Comparison of ENCODE assay signal across 9 cellular contexts in the genomic region with DNA sequence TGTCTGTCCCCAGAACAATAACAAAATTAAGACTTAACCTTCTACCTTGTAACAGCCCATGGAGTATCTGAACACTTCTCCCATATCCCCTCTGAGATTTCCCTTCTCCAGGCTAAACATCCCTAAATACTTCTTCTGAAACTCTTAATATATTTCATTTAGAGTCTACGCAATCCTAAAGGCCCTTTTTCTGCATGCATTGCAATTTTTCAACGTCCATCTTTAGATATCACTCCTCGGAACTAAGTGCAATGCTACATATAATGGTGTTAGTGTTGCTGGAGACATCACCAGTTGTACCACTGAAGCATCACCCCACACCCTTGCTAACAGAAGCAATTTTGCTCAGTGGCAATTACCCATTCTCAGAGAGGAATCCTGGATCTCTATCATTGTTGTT. TPM values are rescaled to one million over a fixed set of nuclear protein-coding genes. Genes with fewer than 3 reads are reported as not detected.
"Had no signal": no experiment of that assay in that cellular context is flagged by ENCODE, and none has a peak within 500 bp of the region (broad histone marks: within the 10 kb centered on the region; RNA-seq: fewer than 3 reads in every experiment).

No MANE protein-coding gene starts in this region.

- FAIRE-seq: G401.6, GM12878, GM12891, GM12892, GM18507, GM19239 had no signal

- DNase-seq: GDM1, GF-D8 had no signal

- ATAC-seq: GM12878 had no signal

- H3K4me3 ChIP-seq: GM12878 had no signal

RNA-seq across cellular contexts. Expression of a gene that starts 13.2 kb away (rescaled TPM):
- total RNA-seq: G401 had no signal
